Comparison of ENCODE assay signal across 13 cellular contexts in the genomic region with DNA sequence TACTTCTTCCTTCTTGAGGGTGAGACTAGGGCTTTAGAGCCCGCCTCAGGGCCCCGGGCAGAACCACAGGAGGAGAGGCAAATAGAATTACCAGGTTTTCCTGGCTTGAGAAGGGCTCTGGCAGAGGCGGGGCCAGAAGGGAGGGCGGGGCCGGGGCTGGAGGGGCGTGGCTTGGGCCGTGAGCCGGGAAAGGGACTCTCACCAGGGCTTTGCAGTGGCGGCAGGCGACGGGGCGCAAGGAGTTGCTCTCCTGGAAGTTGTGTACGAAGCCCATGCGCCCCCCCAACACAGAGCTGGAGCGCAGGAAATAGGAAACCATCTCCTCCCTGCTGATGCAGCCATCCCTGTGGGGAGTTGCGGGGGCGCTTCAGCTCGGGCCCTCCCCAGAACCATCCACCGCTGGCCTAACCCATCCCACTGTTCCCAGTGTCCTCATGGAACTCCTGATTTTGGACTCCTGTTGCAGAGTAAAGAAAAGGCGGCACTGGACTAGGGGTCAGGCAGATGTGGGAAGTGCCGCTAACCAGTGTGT. TPM values are rescaled to one million over a fixed set of nuclear protein-coding genes. Genes with fewer than 3 reads are reported as not detected.
DNase-seq lines count a peak whose midpoint lies in the region; ATAC-seq, FAIRE-seq and TF ChIP-seq lines count a peak whose summit lies in the region.
"Had no signal": no experiment of that assay in that cellular context is flagged by ENCODE, and none has a peak within 500 bp of the region (broad histone marks: within the 10 kb centered on the region; RNA-seq: fewer than 3 reads in every experiment).

No MANE protein-coding gene starts in this region.

- TF ChIP-seq CTCF in mammary epithelial cell (conservative IDR thresholded peaks at IDR 0.05 in 1 of 2, IDR thresholded peaks at IDR 0.05 in 1 of 2; ENCODE audit: extremely low read depth in 1 of 2, insufficient read depth in 1 of 2, low read depth in 1 of 2, low read length in 2 of 2): no peak
- TF ChIP-seq CTCF in Panc1 (IDR thresholded peaks at IDR 0.05): no peak
- TF ChIP-seq CTCF in gastroesophageal sphincter (IDR thresholded peaks at IDR 0.05): no peak
- no peak for TF ChIP-seq CTCF in lower leg skin (IDR thresholded peaks at IDR 0.05)

- H4K20me1 ChIP-seq in mammary epithelial cell (ENCODE audit: insufficient read depth, low read length): no peaks in the 10 kb centered on the region

- no peaks in the 10 kb centered on the region for H3K36me3 ChIP-seq in mammary epithelial cell (ENCODE audit: insufficient read depth, low read length)
- no peaks in the 10 kb centered on the region for H3K36me3 ChIP-seq in Panc1 (ENCODE audit: control insufficient read depth, insufficient read depth, low read length)
- peaks cover 0 to 78% of the 10 kb centered on the region in 2 donors for H3K36me3 ChIP-seq in gastroesophageal sphincter
- no peaks in the 10 kb centered on the region for H3K36me3 ChIP-seq in small intestine (ENCODE audit: control insufficient read depth in 2 of 2, insufficient read depth in 2 of 2, low read length in 2 of 2)

- H2AFZ ChIP-seq in mammary epithelial cell (ENCODE audit: low read depth, low read length): no peak overlapping the region

- H3K4me1 ChIP-seq in mammary epithelial cell (ENCODE audit: insufficient read depth, low read length): no peaks in the 10 kb centered on the region
- H3K4me1 ChIP-seq in Panc1 (ENCODE audit: control insufficient read depth, insufficient read depth, low read length): peaks cover 3% of the 10 kb centered on the region; the same call in 1 of the 2 replicates
- peaks cover 0 to 5% (median 0%) of the 10 kb centered on the region in 3 donors for H3K4me1 ChIP-seq in gastroesophageal sphincter
- H3K4me1 ChIP-seq in small intestine (ENCODE audit: control insufficient read depth in 2 of 2, insufficient read depth in 1 of 2, low read depth in 1 of 2, low read length in 1 of 2): no peaks in the 10 kb centered on the region

- H3K9me3 ChIP-seq in mammary epithelial cell (replicated peaks; ENCODE audit: insufficient read depth, low read length): no peaks in the 10 kb centered on the region
- H3K9me3 ChIP-seq in Panc1 (ENCODE audit: control insufficient read depth, insufficient read depth, low read depth, low read length): no peaks in the 10 kb centered on the region
- no peaks in the 10 kb centered on the region for H3K9me3 ChIP-seq in gastroesophageal sphincter
- no peaks in the 10 kb centered on the region for H3K9me3 ChIP-seq in small intestine (ENCODE audit: control insufficient read depth, low read depth)
- H3K9me3 ChIP-seq: Caco-2 had no signal

- 75% methylated on average over 6 of the region's 21 CpGs for WGBS in mammary epithelial cell (ENCODE audit: low coverage, missing lambda C conversion rate)
- WGBS in gastroesophageal sphincter (ENCODE audit: low coverage in 1 of 2), 2 donors: 33 to 39% methylated on average over 3 to 8 of the region's 21 CpGs
- 28 to 44% (median 34%) methylated on average over 20 to 21 of the region's 21 CpGs for WGBS in small intestine, 3 donors
- 23 to 32% methylated on average over 21 of the region's 21 CpGs for WGBS in lower leg skin, 2 donors

- DNase-seq in T47D (ENCODE audit: low read depth in 1 of 2, low spot score in 1 of 2) (peak; percentile 79 to 91), mammary epithelial cell (no peak), Panc1 (ENCODE audit: low read depth, low spot score) (no peak), small intestine (peak; percentile 25), lower leg skin (ENCODE audit: low spot score in 2 of 2) (no peak), NCI-H2029 treated with DMSO at 0.1 percent for 48 hours (lab: John Stamatoyannopoulos, UW) (no peak), SKM-1 treated with dmso at 0.1 percent for 144 hours (lab: John Stamatoyannopoulos, UW; ENCODE audit: unreplicated experiment) (no peak)
- DNase-seq: effector memory CD4-positive, alpha-beta T cell; HFFc6; kidney glomerular epithelial cell; NCI-H2081 had no signal

- POLR2A ChIA-PET in Panc1 (lab: Charles Lee): no interaction called here

- BruUV-seq in mammary epithelial cell (replicated peaks; lab: Mats Ljungman, UMichigan) (no TSS peak), Panc1 (replicated peaks; lab: Mats Ljungman, UMichigan) (no TSS peak)

- no peak overlapping the region for H3K27ac ChIP-seq in mammary epithelial cell (ENCODE audit: insufficient read depth, low read depth, low read length)
- H3K27ac ChIP-seq in Panc1 (ENCODE audit: low read length): no peak overlapping the region
- no peak overlapping the region for H3K27ac ChIP-seq in gastroesophageal sphincter
- no peak overlapping the region for H3K27ac ChIP-seq in small intestine (ENCODE audit: low read depth in 1 of 2, low read length in 1 of 2)

- TF ChIP-seq POLR2A in gastroesophageal sphincter (IDR thresholded peaks at IDR 0.05) (no peak), lower leg skin (IDR thresholded peaks at IDR 0.05) (no peak)

- no peak overlapping the region for H3K4me3 ChIP-seq in mammary epithelial cell (replicated peaks in 1 of 3; ENCODE audit: insufficient read depth in 1 of 3, low read depth in 2 of 3, low read length in 3 of 3)
- no peak overlapping the region for H3K4me3 ChIP-seq in Panc1 (ENCODE audit: low read depth in 2 of 2, low read length in 2 of 2)
- H3K4me3 ChIP-seq in gastroesophageal sphincter: no peak overlapping the region
- no peak overlapping the region for H3K4me3 ChIP-seq in small intestine (ENCODE audit: low read depth in 1 of 2, low read length in 2 of 2)
- no peak overlapping the region for H3K4me3 ChIP-seq in lower leg skin (ENCODE audit: low read depth, poor library complexity, severe bottlenecking)

- in situ Hi-C loops in T47D (cut with HindIII; ENCODE audit: low pct_unique_long_range_greater_than_20kb, low sequenced_read_pairs) (no loop called here), mammary epithelial cell (cut with MboI; ENCODE audit: low sequenced_read_pairs in 2 of 2) (no loop called here), Panc1 (cut with HindIII; ENCODE audit: low pct_unique_long_range_greater_than_20kb, low sequenced_read_pairs) (no loop called here)

- CTCF ChIA-PET in mammary epithelial cell (lab: Charles Lee; ENCODE audit: low non-redundant PET) (no interaction called here), Panc1 (lab: Charles Lee) (no interaction called here)

- dilution Hi-C loops in mammary epithelial cell (cut with HindIII; ENCODE audit: low sequenced_read_pairs): no loop called here

- no peak for FAIRE-seq in small intestine (lab: Jason Lieb, UNC)

- no peak overlapping the region for H3K9ac ChIP-seq in mammary epithelial cell (ENCODE audit: insufficient read depth, low read length)

- intact Hi-C loops in mammary epithelial cell (cut with micrococcal nuclease): no loop called here
- intact Hi-C loops in Panc1 (cut with micrococcal nuclease; ENCODE audit: unreplicated experiment): no loop called here
- intact Hi-C loops in lower leg skin (cut with DNase I; ENCODE audit: low total_unique reads): no loop called here

- ATAC-seq in Panc1 (peak; percentile 65), gastroesophageal sphincter (peak; percentile 53)

- no peaks in the 10 kb centered on the region for H3K79me2 ChIP-seq in mammary epithelial cell (ENCODE audit: insufficient read depth, low read length)

- peaks cover 2% of the 10 kb centered on the region for H3K27me3 ChIP-seq in mammary epithelial cell (ENCODE audit: insufficient read depth, low read length)
- no peaks in the 10 kb centered on the region for H3K27me3 ChIP-seq in Panc1 (ENCODE audit: control insufficient read depth, insufficient read depth, low read length)
- H3K27me3 ChIP-seq in gastroesophageal sphincter: no peaks in the 10 kb centered on the region
- H3K27me3 ChIP-seq in small intestine (ENCODE audit: control insufficient read depth in 2 of 2, insufficient read depth in 2 of 2, low read length in 2 of 2): no peaks in the 10 kb centered on the region

- H3K4me2 ChIP-seq in mammary epithelial cell (ENCODE audit: insufficient read depth, low read depth, low read length): no peak overlapping the region

- no peak for TF ChIP-seq EP300 in gastroesophageal sphincter (IDR thresholded peaks at IDR 0.05)

RNA-seq across cellular contexts. Expression of gene NRXN2, which starts 6.9 kb away (rescaled TPM):
- total RNA-seq in mammary epithelial cell: 10 to 100 TPM in 1 of 2 donors, 1 to 10 TPM in 1; 4.5 to 18.8 TPM
- polyA plus RNA-seq in mammary epithelial cell: 0.01 TPM
- polyA minus RNA-seq in mammary epithelial cell: not detected
- 0.15 TPM for total RNA-seq in Panc1 (2021; ENCODE audit: unreplicated experiment)
- polyA plus RNA-seq in Panc1 (2012; ENCODE audit: insufficient read length): 0.29 TPM
- 10 to 100 TPM in 1 of 4 donors, 1 to 10 TPM in 3; 3.4 to 25.4 (median 5.0) TPM for total RNA-seq in gastroesophageal sphincter
- 1 to 10 TPM in 2 of 3 donors, under 1 TPM in 1; 0.45 to 4.4 (median 1.1) TPM for polyA plus RNA-seq in small intestine
- total RNA-seq in lower leg skin: 1 to 10 TPM in 2 of 4 donors, under 1 TPM in 1, not detected in 1; 0.27 to 7.0 (median 1.1) TPM

RNA-seq across cellular contexts. Expression of gene RASGRP2, which starts 14.0 kb away (rescaled TPM):
- 1 to 10 TPM in 1 of 2 donors, under 1 TPM in 1; 0.26 to 4.8 TPM for total RNA-seq in mammary epithelial cell
- polyA plus RNA-seq in mammary epithelial cell: not detected
- not detected for polyA minus RNA-seq in mammary epithelial cell
- total RNA-seq in Panc1 (2021; ENCODE audit: unreplicated experiment): 3.7 TPM
- polyA plus RNA-seq in Panc1 (2012; ENCODE audit: insufficient read length): 8.0 TPM
- total RNA-seq in gastroesophageal sphincter: 10 to 100 TPM; 34.5 to 84.9 (median 41.1) TPM
- polyA plus RNA-seq in small intestine: 10 to 100 TPM in 1 of 3 donors, 1 to 10 TPM in 2; 2.9 to 14.6 (median 4.6) TPM
- total RNA-seq in lower leg skin: 1 to 10 TPM; 1.1 to 10.0 (median 5.0) TPM

RNA-seq across cellular contexts. Expression of gene PYGM, which starts 29.9 kb away (rescaled TPM):
- total RNA-seq in mammary epithelial cell: 1 to 10 TPM in 1 of 2 donors, under 1 TPM in 1; 0.50 to 1.1 TPM
- 0.06 TPM for polyA plus RNA-seq in mammary epithelial cell
- not detected for polyA minus RNA-seq in mammary epithelial cell
- total RNA-seq in Panc1 (2021; ENCODE audit: unreplicated experiment): 0.39 TPM
- 0.34 TPM for polyA plus RNA-seq in Panc1 (2012; ENCODE audit: insufficient read length)
- total RNA-seq in gastroesophageal sphincter: 10 to 100 TPM; 10.5 to 55.2 (median 32.8) TPM
- 1 to 10 TPM in 2 of 3 donors, under 1 TPM in 1; 0.54 to 1.5 (median 1.1) TPM for polyA plus RNA-seq in small intestine
- 1 to 10 TPM in 1 of 4 donors, under 1 TPM in 3; 0.11 to 2.0 (median 0.44) TPM for total RNA-seq in lower leg skin

RNA-seq across cellular contexts. Expression of gene SF1, which starts 48.4 kb away (rescaled TPM):
- total RNA-seq in mammary epithelial cell (100 to 1,000 TPM; 115 to 294 TPM), Panc1 (2021; ENCODE audit: unreplicated experiment) (360 TPM), gastroesophageal sphincter (100 to 1,000 TPM; 187 to 314 (median 253) TPM), lower leg skin (100 to 1,000 TPM; 130 to 327 (median 178) TPM)
- polyA plus RNA-seq in mammary epithelial cell (79.4 TPM), small intestine (10 to 100 TPM; 69.8 to 90.3 (median 76.7) TPM)
- polyA minus RNA-seq in mammary epithelial cell: 212 TPM
- 296 TPM for polyA plus RNA-seq in Panc1 (2012; ENCODE audit: insufficient read length)

Comparison
In these comparisons a context has a peak if more than half of its experiments do, and no peak if none do; other contexts are left out.
1. DNase-seq: peak in T47D (2 of 2) and small intestine (single experiment); none in mammary epithelial cell (single experiment), Panc1 (single experiment), lower leg skin (0 of 2), NCI-H2029 treated with DMSO at 0.1 percent for 48 hours (single experiment) and SKM-1 treated with dmso at 0.1 percent for 144 hours (single experiment).